In the genomic region with DNA sequence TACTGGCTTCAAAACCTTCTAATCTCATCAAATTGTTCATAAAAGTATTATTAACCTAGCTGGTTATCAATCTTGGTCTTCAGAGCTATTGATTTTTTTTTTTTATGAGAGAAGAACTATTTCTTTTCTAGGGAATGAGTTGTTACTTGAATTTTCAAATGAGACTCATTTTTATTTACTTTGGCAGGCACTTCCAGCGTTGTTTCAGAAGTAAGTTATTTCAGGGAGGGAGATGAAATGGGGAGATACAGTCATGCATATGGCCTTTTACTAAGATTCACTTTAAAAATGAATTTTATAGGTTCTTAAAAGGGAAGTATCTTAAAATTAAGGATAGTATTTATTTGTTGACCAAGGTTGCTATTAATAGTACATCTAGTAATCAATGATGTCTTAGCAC, we compare ENCODE assay signal across 23 cellular contexts.
A peak's percentile ranks its signal among the peaks of the same experiment; 100 is the strongest.
DNase-seq lines count a peak whose midpoint lies in the region; ATAC-seq, FAIRE-seq and TF ChIP-seq lines count a peak whose summit lies in the region.
"Had no signal": no experiment of that assay in that cellular context is flagged by ENCODE, and none has a peak within 500 bp of the region (broad histone marks: within the 10 kb centered on the region; RNA-seq: fewer than 3 reads in every experiment).

No MANE protein-coding gene starts in this region.

- H3K79me2 ChIP-seq in PC-3 (ENCODE audit: low read length): no peaks in the 10 kb centered on the region
- no peaks in the 10 kb centered on the region for H3K79me2 ChIP-seq in astrocyte (ENCODE audit: insufficient read depth, low read length)
- no peaks in the 10 kb centered on the region for H3K79me2 ChIP-seq in mesendoderm (ENCODE audit: control insufficient read depth, insufficient read depth, low read length)

- no peak for FAIRE-seq in astrocyte (lab: Jason Lieb, UNC)
- FAIRE-seq: GM12891, GM19239, H1, HepG2 had no signal

- H2BK15ac ChIP-seq in mesendoderm (replicated peaks; ENCODE audit: low read depth): no peak overlapping the region

- DNase-seq in M059J (ENCODE audit: low read depth) (peak; percentile 3), PC-3 (peak; percentile 28), astrocyte (ENCODE audit: low read depth) (peak; percentile 20), fibroblast of mammary gland (ENCODE audit: low read depth) (peak; percentile 12), OCI-M1 (lab: John Stamatoyannopoulos, UW) (no peak), mesendoderm (no peak), right lobe of liver (no peak), substantia nigra (lab: John Stamatoyannopoulos, UW) (no peak)
- DNase-seq: ACHN; BE2C; C1 segment of cervical spinal cord; CD4-positive, CD25-positive, alpha-beta regulatory T cell; CD8-positive, alpha-beta memory T cell; COR-L47; DMS 273 treated with DMSO at 0.1 percent for 48 hours; DMS53; DND-41; EL had no signal

- intact Hi-C loops in PC-3 (cut with micrococcal nuclease): loop anchor here (5.0 to 10.0 kb wide), 4 partner anchors 171 to 379 kb away; no protein-coding TSS in a partner anchor
- intact Hi-C loops in right lobe of liver (cut with DNase I): no loop called here

- H3K27me3 ChIP-seq in PC-3 (ENCODE audit: low read length) (no peaks in the 10 kb centered on the region), astrocyte (ENCODE audit: insufficient read depth, low read length) (no peaks in the 10 kb centered on the region), mesendoderm (ENCODE audit: insufficient read depth, low read length, poor library complexity) (no peaks in the 10 kb centered on the region), right lobe of liver (no peaks in the 10 kb centered on the region)
- H3K27me3 ChIP-seq: BE2C had no signal

- no peaks in the 10 kb centered on the region for H3K79me1 ChIP-seq in mesendoderm (ENCODE audit: low read length)

- POLR2A ChIA-PET in PC-3 (lab: Charles Lee; ENCODE audit: unreplicated experiment): interaction anchor here (0.6 kb wide), 1 partner anchor 877 kb away, joined by 3 read pairs; no protein-coding TSS in a partner anchor

- no peaks in the 10 kb centered on the region for H3K36me3 Mint-ChIP-seq in astrocyte (ENCODE audit: low read depth, unreplicated experiment)
- H3K36me3 Mint-ChIP-seq: CD4-positive, CD25-positive, alpha-beta regulatory T cell; CD8-positive, alpha-beta memory T cell had no signal

- ATAC-seq in PC-3: peak; percentile 63
- no peak for ATAC-seq in right lobe of liver
- ATAC-seq: HepG2 had no signal

- no peak overlapping the region for H3K9ac ChIP-seq in PC-3 (ENCODE audit: low read length)
- no peak overlapping the region for H3K9ac ChIP-seq in astrocyte (ENCODE audit: low read length)
- H3K9ac ChIP-seq in mesendoderm (ENCODE audit: low read length): no peak overlapping the region

- H2AFZ ChIP-seq in PC-3 (ENCODE audit: low read length): no peak overlapping the region
- no peak overlapping the region for H2AFZ ChIP-seq in astrocyte (ENCODE audit: low read depth, low read length)

- no peak for TF ChIP-seq POLR2A in right lobe of liver (IDR thresholded peaks at IDR 0.05)

- H3K4me3 ChIP-seq in PC-3 (ENCODE audit: low read length) (no peak overlapping the region), astrocyte (ENCODE audit: insufficient read depth, low read depth, low read length) (no peak overlapping the region), fibroblast of mammary gland (ENCODE audit: control insufficient read depth, low read depth, low read length) (no peak overlapping the region), mesendoderm (ENCODE audit: low read length) (no peak overlapping the region), right lobe of liver (no peak overlapping the region)
- H3K4me3 ChIP-seq: HAP-1 had no signal

- CTCF ChIA-PET in PC-3 (lab: Charles Lee): no interaction called here

- no TSS peak for BruUV-seq in PC-3 (replicated peaks; lab: Mats Ljungman, UMichigan)

- no peak overlapping the region for H4K5ac ChIP-seq in mesendoderm (ENCODE audit: low read length)

- H3K36me3 ChIP-seq in PC-3 (ENCODE audit: low read depth, low read length): no peaks in the 10 kb centered on the region
- H3K36me3 ChIP-seq in astrocyte (ENCODE audit: insufficient read depth, low read length): no peaks in the 10 kb centered on the region
- H3K36me3 ChIP-seq in mesendoderm (ENCODE audit: control insufficient read depth, insufficient read depth, low read length): no peaks in the 10 kb centered on the region
- H3K36me3 ChIP-seq in right lobe of liver: no peaks in the 10 kb centered on the region
- H3K36me3 ChIP-seq: BE2C, HAP-1 had no signal

- H3K4me1 ChIP-seq in PC-3 (ENCODE audit: insufficient read depth, low read length) (peaks cover 3% of the 10 kb centered on the region; the same call in 1 of the 2 replicates), astrocyte (ENCODE audit: insufficient read depth, low read length) (peaks cover 2% of the 10 kb centered on the region), mesendoderm (ENCODE audit: control insufficient read depth, low read depth, low read length) (no peaks in the 10 kb centered on the region), right lobe of liver (no peaks in the 10 kb centered on the region)
- H3K4me1 ChIP-seq: BE2C, HAP-1 had no signal

- H2BK120ac ChIP-seq in mesendoderm (ENCODE audit: low read depth, low read length): no peak overlapping the region

- H3K9me3 ChIP-seq in PC-3 (ENCODE audit: low read length): no peaks in the 10 kb centered on the region
- no peaks in the 10 kb centered on the region for H3K9me3 ChIP-seq in astrocyte (ENCODE audit: insufficient read depth, low read depth, low read length)
- no peaks in the 10 kb centered on the region for H3K9me3 ChIP-seq in right lobe of liver
- H3K9me3 ChIP-seq: BE2C, HAP-1 had no signal

- H3K56ac ChIP-seq in mesendoderm (ENCODE audit: low read length): no peak overlapping the region

- H3K23ac ChIP-seq in mesendoderm (ENCODE audit: low read length): no peak overlapping the region

- WGBS in mesendoderm (ENCODE audit: extremely low coverage, insufficient coverage, low lambda C conversion rate): no CpG with 5 or more reads among the region's 1 CpG
- WGBS in right lobe of liver (ENCODE audit: insufficient coverage, low coverage, low lambda C conversion rate, missing lambda C conversion rate): 19% methylated on average over 1 of the region's 1 CpG

- H4K8ac ChIP-seq in mesendoderm (ENCODE audit: low read depth, low read length): no peak overlapping the region

- H2BK5ac ChIP-seq in mesendoderm (ENCODE audit: low read length): no peak overlapping the region

- H3K27ac ChIP-seq in PC-3 (ENCODE audit: low read length) (0 out of 2 replicates have a peak overlapping the region, but pooled peaks have one; percentile 32), astrocyte (ENCODE audit: low read depth, low read length) (no peak overlapping the region), mesendoderm (ENCODE audit: low read depth, low read length) (no peak overlapping the region), right lobe of liver (no peak overlapping the region), substantia nigra (ENCODE audit: low read depth, low read length, poor library complexity, severe bottlenecking) (no peak overlapping the region)

- no peak overlapping the region for H3K18ac ChIP-seq in mesendoderm (ENCODE audit: low read length)

- H4K20me1 ChIP-seq in PC-3 (ENCODE audit: low read length) (no peaks in the 10 kb centered on the region), astrocyte (ENCODE audit: insufficient read depth, low read length) (no peaks in the 10 kb centered on the region)

- H3F3A ChIP-seq in PC-3 (ENCODE audit: low read length, unreplicated experiment): no peaks in the 10 kb centered on the region

- TF ChIP-seq CTCF in PC-3 (conservative IDR thresholded peaks at IDR 0.05; ENCODE audit: low read depth, low read length): no peak
- no peak for TF ChIP-seq CTCF in astrocyte (IDR thresholded peaks at IDR 0.05; ENCODE audit: insufficient read depth, low read depth, low read length)
- no peak for TF ChIP-seq CTCF in fibroblast of mammary gland (conservative IDR thresholded peaks at IDR 0.05; ENCODE audit: control insufficient read depth, insufficient read depth, low read depth, low read length)
- TF ChIP-seq CTCF in right lobe of liver (IDR thresholded peaks at IDR 0.05): no peak

- no peak overlapping the region for H3K27ac Mint-ChIP-seq in astrocyte (ENCODE audit: unreplicated experiment)
- H3K27ac Mint-ChIP-seq: CD8-positive, alpha-beta memory T cell had no signal

- no peaks in the 10 kb centered on the region for H3K27me3 Mint-ChIP-seq in astrocyte (ENCODE audit: low read depth, unreplicated experiment)
- H3K27me3 Mint-ChIP-seq: CD4-positive, CD25-positive, alpha-beta regulatory T cell; CD8-positive, alpha-beta memory T cell had no signal

- H3K4me2 ChIP-seq in PC-3 (ENCODE audit: low read length) (no peak overlapping the region), astrocyte (ENCODE audit: low read length) (no peak overlapping the region), mesendoderm (ENCODE audit: low read length) (no peak overlapping the region)

- no peaks in the 10 kb centered on the region for H3K9me2 ChIP-seq in PC-3 (replicated peaks; ENCODE audit: low read length)

- H3K4me1 Mint-ChIP-seq in astrocyte (ENCODE audit: low read depth, unreplicated experiment): no peaks in the 10 kb centered on the region
- H3K4me1 Mint-ChIP-seq: CD4-positive, CD25-positive, alpha-beta regulatory T cell; CD8-positive, alpha-beta memory T cell had no signal

- H3K4me3 Mint-ChIP-seq in astrocyte (ENCODE audit: unreplicated experiment): no peak overlapping the region
- H3K4me3 Mint-ChIP-seq: CD4-positive, CD25-positive, alpha-beta regulatory T cell; CD8-positive, alpha-beta memory T cell had no signal

- H3K4ac ChIP-seq in mesendoderm (ENCODE audit: low read depth, low read length): no peak overlapping the region

- no peak overlapping the region for H2AK5ac ChIP-seq in mesendoderm (ENCODE audit: low read length)

- peaks cover under 1% of the 10 kb centered on the region for H3K9me3 Mint-ChIP-seq in astrocyte (ENCODE audit: unreplicated experiment)

Comparison
In these comparisons a context has a peak if more than half of its experiments do, and no peak if none do; other contexts are left out.
1. DNase-seq: peak in M059J (single experiment), PC-3 (single experiment), astrocyte (single experiment) and fibroblast of mammary gland (single experiment); none in OCI-M1 (single experiment), mesendoderm (single experiment), right lobe of liver (0 of 3) and substantia nigra (0 of 49).